In genomic region chr1:60859111-60859510, GRCh38 we compare ENCODE assay signal across 1 cellular context.
TF ChIP-seq lines count a peak whose summit lies in the region.

No MANE protein-coding gene starts in this region.

TF ChIP-seq in HepG2, 621 proteins besides CTCF, POLR2A, EP300 and RAD21 (continued from another document):
- TF ChIP-seq ZNF646 (CRISPR knock-in tag; IDR thresholded peaks at IDR 0.05), result no peak
TF ChIP-seq in HepG2: peak in this region for 1.
